Comparison of ENCODE assay signal across 16 cellular contexts in genomic region chr6:12066297-12066696, GRCh38. TPM values are rescaled to one million over a fixed set of nuclear protein-coding genes. Genes with fewer than 3 reads are reported as not detected.
DNase-seq lines count a peak whose midpoint lies in the region; ATAC-seq and TF ChIP-seq lines count a peak whose summit lies in the region.
"Had no signal": no experiment of that assay in that cellular context is flagged by ENCODE, and none has a peak within 500 bp of the region (broad histone marks: within the 10 kb centered on the region; RNA-seq: fewer than 3 reads in every experiment).

No MANE protein-coding gene starts in this region.

- H3K27me3 Mint-ChIP-seq in T-helper 17 cell = no peaks in the 10 kb centered on the region
- H3K27me3 Mint-ChIP-seq in type B pancreatic cell = no peaks in the 10 kb centered on the region

- peak overlapping the region; percentile 46 for H3K27ac Mint-ChIP-seq in T-helper 17 cell
- H3K27ac Mint-ChIP-seq in type B pancreatic cell = peak overlapping the region; percentile 37
- H3K27ac Mint-ChIP-seq: endodermal cell had no signal

- DNase-seq in cardiac muscle cell (ENCODE audit: low read depth in 1 of 2, low spot score in 1 of 2) (peak in 1 of 2 donors; percentile 25), left ventricle myocardium inferior (no peak), T-helper 17 cell (no peak), fibroblast of lung (ENCODE audit: low read depth in 2 of 2) (peak; percentile 47 to 77), type B pancreatic cell (ENCODE audit: extremely low spot score, unreplicated experiment) (no peak), osteoblast (ENCODE audit: insufficient read length, low spot score, missing footprints) (no peak), globus pallidus (ENCODE audit: low spot score) (no peak)
- DNase-seq: activated T-cell treated with anti-CD3 and anti-CD28 coated beads, Interleukin-2, amount 50 U/mL, for 1 hour; endodermal cell; GM23248; islet precursor cell; NCI-H1092 treated with DMSO at 0.1 percent for 48 hours had no signal

- no peak overlapping the region for H3K4me3 Mint-ChIP-seq in T-helper 17 cell
- no peak overlapping the region for H3K4me3 Mint-ChIP-seq in type B pancreatic cell
- H3K4me3 Mint-ChIP-seq: endodermal cell had no signal

- H3K36me3 ChIP-seq in cardiac muscle cell (no peaks in the 10 kb centered on the region), left ventricle myocardium inferior (no peaks in the 10 kb centered on the region), fibroblast of lung (ENCODE audit: control insufficient read depth, insufficient read depth, low read length) (no peaks in the 10 kb centered on the region), osteoblast (ENCODE audit: insufficient read depth, low read length) (no peaks in the 10 kb centered on the region)
- H3K36me3 ChIP-seq: ascending aorta, prostate gland had no signal

- H3K4me2 ChIP-seq in fibroblast of lung (ENCODE audit: extremely low read depth, insufficient read depth, low read length) = no peak overlapping the region
- no peak overlapping the region for H3K4me2 ChIP-seq in osteoblast (ENCODE audit: insufficient read depth, low read length)

- intact Hi-C loops in left ventricle myocardium inferior (cut with micrococcal nuclease) = no loop called here

- H3K79me2 ChIP-seq in fibroblast of lung (ENCODE audit: control insufficient read depth, insufficient read depth, low read length) = peaks cover 5% of the 10 kb centered on the region
- peaks cover 34% of the 10 kb centered on the region for H3K79me2 ChIP-seq in osteoblast (ENCODE audit: insufficient read depth, low read length)

- H3K4me1 ChIP-seq in cardiac muscle cell (ENCODE audit: low read depth) (peaks cover 16% of the 10 kb centered on the region), left ventricle myocardium inferior (peaks cover 19% of the 10 kb centered on the region), fibroblast of lung (ENCODE audit: control insufficient read depth, extremely low read depth, insufficient read depth, low read length) (peaks cover 5% of the 10 kb centered on the region), osteoblast (ENCODE audit: insufficient read depth, low read length) (peaks cover 8% of the 10 kb centered on the region)
- H3K4me1 ChIP-seq: prostate gland had no signal

- peak overlapping the region; percentile 79 for H3K27ac ChIP-seq in cardiac muscle cell
- H3K27ac ChIP-seq in left ventricle myocardium inferior (replicated peaks) = no peak overlapping the region
- no peak overlapping the region for H3K27ac ChIP-seq in fibroblast of lung (ENCODE audit: insufficient read depth, low read length)
- no peak overlapping the region for H3K27ac ChIP-seq in osteoblast (ENCODE audit: low read depth, low read length)
- H3K27ac ChIP-seq: ascending aorta, GM23248, prostate gland had no signal

- ATAC-seq in T-helper 17 cell (no peak), GM21786 (IDR thresholded peaks at IDR 0.05; ENCODE audit: unreplicated experiment) (no peak)
- ATAC-seq: Panc1 had no signal

- H3K27me3 ChIP-seq in cardiac muscle cell = no peaks in the 10 kb centered on the region
- H3K27me3 ChIP-seq in left ventricle myocardium inferior (ENCODE audit: low read depth) = no peaks in the 10 kb centered on the region
- H3K27me3 ChIP-seq in fibroblast of lung (ENCODE audit: control insufficient read depth, insufficient read depth, low read length) = no peaks in the 10 kb centered on the region
- no peaks in the 10 kb centered on the region for H3K27me3 ChIP-seq in osteoblast (ENCODE audit: insufficient read depth, low read length)
- H3K27me3 ChIP-seq: ascending aorta had no signal

- no peaks in the 10 kb centered on the region for H3K9me3 Mint-ChIP-seq in type B pancreatic cell
- H3K9me3 Mint-ChIP-seq: endodermal cell had no signal

- H3K9me3 ChIP-seq in cardiac muscle cell (ENCODE audit: low read depth) = no peaks in the 10 kb centered on the region
- no peaks in the 10 kb centered on the region for H3K9me3 ChIP-seq in left ventricle myocardium inferior (replicated peaks)
- no peaks in the 10 kb centered on the region for H3K9me3 ChIP-seq in T-helper 17 cell (ENCODE audit: control insufficient read depth, low read length, poor library complexity, severe bottlenecking)
- no peaks in the 10 kb centered on the region for H3K9me3 ChIP-seq in fibroblast of lung (ENCODE audit: control insufficient read depth, insufficient read depth, low read depth, low read length)
- H3K9me3 ChIP-seq in osteoblast (ENCODE audit: low read depth, low read length) = no peaks in the 10 kb centered on the region
- H3K9me3 ChIP-seq: ascending aorta, prostate gland had no signal

- H3K36me3 Mint-ChIP-seq in T-helper 17 cell (ENCODE audit: low read depth) (peaks cover 5% of the 10 kb centered on the region), type B pancreatic cell (peaks cover 8% of the 10 kb centered on the region)

- H3K4me3 ChIP-seq in cardiac muscle cell (no peak overlapping the region), left ventricle myocardium inferior (no peak overlapping the region), fibroblast of lung (replicated peaks in 1 of 4; ENCODE audit: control extremely low read depth in 1 of 4, insufficient read depth in 1 of 4, low read depth in 3 of 4, low read length in 4 of 4) (no peak overlapping the region), osteoblast (ENCODE audit: insufficient read depth, low read length) (no peak overlapping the region)
- H3K4me3 ChIP-seq: ascending aorta, GM23248, prostate gland had no signal

- no peaks in the 10 kb centered on the region for H4K20me1 ChIP-seq in fibroblast of lung (ENCODE audit: control insufficient read depth, extremely low read depth, insufficient read depth, low read length)
- H4K20me1 ChIP-seq in osteoblast (ENCODE audit: insufficient read depth, low read length) = peaks cover 3% of the 10 kb centered on the region

- H2AFZ ChIP-seq in fibroblast of lung (ENCODE audit: low read length) (no peak overlapping the region), osteoblast (ENCODE audit: low read length) (no peak overlapping the region)
- H2AFZ ChIP-seq: GM23248 had no signal

- H3K9ac ChIP-seq in fibroblast of lung (ENCODE audit: insufficient read depth, low read length) = no peak overlapping the region
- H3K9ac ChIP-seq: GM23248 had no signal

- H3K4me1 Mint-ChIP-seq in T-helper 17 cell (peaks cover 36% of the 10 kb centered on the region), type B pancreatic cell (ENCODE audit: unreplicated experiment) (peaks cover 34% of the 10 kb centered on the region)

- TF ChIP-seq CTCF in cardiac muscle cell (IDR thresholded peaks at IDR 0.05; ENCODE audit: low read depth, low read length) (no peak), left ventricle myocardium inferior (IDR thresholded peaks at IDR 0.05; ENCODE audit: borderline replicate concordance) (no peak), fibroblast of lung (conservative IDR thresholded peaks at IDR 0.05 in 1 of 2, IDR thresholded peaks at IDR 0.05 in 1 of 2; ENCODE audit: low read depth in 1 of 2, low read length in 2 of 2) (no peak), type B pancreatic cell (conservative IDR thresholded peaks at IDR 0.05) (no peak), osteoblast (IDR thresholded peaks at IDR 0.05; ENCODE audit: extremely low read depth, low read depth, low read length) (no peak)

RNA-seq across cellular contexts. Expression of gene HIVEP1, which starts 54.2 kb away (rescaled TPM):
- total RNA-seq in cardiac muscle cell (14.2 and 20.0 TPM in 2 replicates), left ventricle myocardium inferior (13.7 TPM), T-helper 17 cell (10 to 100 TPM; 63.4 to 70.0 TPM), fibroblast of lung (9.9 and 10.3 TPM in 2 replicates), type B pancreatic cell (ENCODE audit: low replicate concordance) (37.4 and 52.3 TPM in 2 replicates), osteoblast (18.8 and 21.2 TPM in 2 replicates)
- polyA plus RNA-seq in cardiac muscle cell (5.3 and 9.2 TPM in 2 replicates), fibroblast of lung (12.6 and 14.6 TPM in 2 replicates)
- 6.1 and 9.6 TPM in 2 replicates for polyA plus RNA-seq in fibroblast of lung (2012)
- 13.7 and 24.3 TPM in 2 replicates for polyA minus RNA-seq in fibroblast of lung (ENCODE audit: low replicate concordance)

Comparison
In these comparisons a context has a peak if more than half of its experiments do, and no peak if none do; other contexts are left out.
1. DNase-seq: peak in fibroblast of lung (2 of 2); none in left ventricle myocardium inferior (single experiment), T-helper 17 cell (0 of 3), type B pancreatic cell (single experiment), osteoblast (single experiment) and globus pallidus (single experiment).